ENCODE assay signal across 8 cellular contexts in the genomic region with DNA sequence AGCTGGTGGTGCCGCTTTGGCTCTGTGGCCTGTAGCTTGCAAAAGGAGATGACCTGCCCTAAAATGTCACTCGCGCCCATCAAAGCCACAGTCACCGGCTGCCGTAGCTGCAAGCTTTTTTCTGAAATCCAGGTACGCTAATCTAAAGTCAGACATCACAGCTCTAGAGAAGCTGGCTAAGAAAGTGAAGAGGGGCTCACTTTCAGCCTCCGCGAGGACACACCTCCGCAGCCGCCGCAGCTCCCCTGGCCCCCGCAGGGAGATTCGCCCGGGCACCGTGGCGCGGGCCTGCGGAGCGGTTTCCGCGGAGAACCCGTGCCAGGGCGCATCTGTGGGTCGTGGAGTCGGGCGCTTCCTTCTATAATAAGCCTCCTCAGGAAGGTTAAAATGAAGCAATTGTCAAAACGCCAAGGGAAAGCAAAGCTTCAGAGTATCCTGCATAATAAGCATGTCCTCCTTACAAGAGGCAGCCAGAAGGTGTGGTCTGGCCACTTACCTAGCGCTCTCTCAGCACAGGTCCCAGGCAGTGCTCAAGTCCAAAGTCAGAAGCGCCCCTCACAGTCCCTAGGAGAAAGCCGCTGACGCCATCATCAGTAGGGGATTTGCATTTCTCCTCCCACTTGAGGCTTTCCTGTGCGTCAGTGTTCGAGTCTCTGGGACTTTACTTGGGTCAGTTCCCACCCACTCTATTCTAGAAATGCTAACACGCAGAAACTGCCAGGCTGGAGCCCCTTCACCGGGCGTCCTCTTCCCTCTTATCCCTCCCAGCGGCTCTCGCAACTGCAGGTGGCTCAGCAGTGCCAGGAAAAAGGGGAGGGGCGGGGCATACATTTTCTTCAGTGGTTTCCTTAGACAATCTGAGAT. TPM values are rescaled to one million over a fixed set of nuclear protein-coding genes. Genes with fewer than 3 reads are reported as not detected.
A peak's percentile ranks its signal among the peaks of the same experiment; 100 is the strongest.
DNase-seq lines count a peak whose midpoint lies in the region; ATAC-seq lines count a peak whose summit lies in the region.

A gene with protein sequence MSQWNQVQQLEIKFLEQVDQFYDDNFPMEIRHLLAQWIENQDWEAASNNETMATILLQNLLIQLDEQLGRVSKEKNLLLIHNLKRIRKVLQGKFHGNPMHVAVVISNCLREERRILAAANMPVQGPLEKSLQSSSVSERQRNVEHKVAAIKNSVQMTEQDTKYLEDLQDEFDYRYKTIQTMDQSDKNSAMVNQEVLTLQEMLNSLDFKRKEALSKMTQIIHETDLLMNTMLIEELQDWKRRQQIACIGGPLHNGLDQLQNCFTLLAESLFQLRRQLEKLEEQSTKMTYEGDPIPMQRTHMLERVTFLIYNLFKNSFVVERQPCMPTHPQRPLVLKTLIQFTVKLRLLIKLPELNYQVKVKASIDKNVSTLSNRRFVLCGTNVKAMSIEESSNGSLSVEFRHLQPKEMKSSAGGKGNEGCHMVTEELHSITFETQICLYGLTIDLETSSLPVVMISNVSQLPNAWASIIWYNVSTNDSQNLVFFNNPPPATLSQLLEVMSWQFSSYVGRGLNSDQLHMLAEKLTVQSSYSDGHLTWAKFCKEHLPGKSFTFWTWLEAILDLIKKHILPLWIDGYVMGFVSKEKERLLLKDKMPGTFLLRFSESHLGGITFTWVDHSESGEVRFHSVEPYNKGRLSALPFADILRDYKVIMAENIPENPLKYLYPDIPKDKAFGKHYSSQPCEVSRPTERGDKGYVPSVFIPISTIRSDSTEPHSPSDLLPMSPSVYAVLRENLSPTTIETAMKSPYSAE (minus strand): TSS at position 544 of the 864 bp plus-strand sequence. CDS start 2,791 bp downstream, outside the sequence.

- peak; percentile 66 for DNase-seq in EL
- peak; percentile 48 for DNase-seq in M059J (ENCODE audit: low read depth)
- peak; percentile 70 to 76 for DNase-seq in activated CD4-positive, alpha-beta T cell treated with anti-CD3 and anti-CD28 coated beads, Interleukin-2, amount 50 U/mL, for 4 hours
- DNase-seq in effector CD8-positive, alpha-beta T cell (lab: John Stamatoyannopoulos, UW), result peak; percentile 78
- DNase-seq in mucosa of gallbladder (ENCODE audit: low spot score), result peak; percentile 56
- peak; percentile 54 to 72 for DNase-seq in stimulated activated CD8-positive, alpha-beta memory T cell treated with anti-CD3 and anti-CD28 coated beads, Interleukin-4, amount 100 ng/mL, for 4 hours (ENCODE audit: low read depth in 2 of 2, low spot score in 1 of 2)
- no peak for DNase-seq in NCI-H446 (lab: John Stamatoyannopoulos, UW)

- peak; percentile 88 for ATAC-seq in GM21723 (IDR thresholded peaks at IDR 0.05; ENCODE audit: unreplicated experiment)

RNA-seq across cellular contexts. Expression of the gene that starts here (rescaled TPM):
- total RNA-seq in M059J (2014; rRNA removed; shearing (Covaris generic)), result 0.22 and 0.37 TPM in 2 replicates
- 4.8 TPM for total RNA-seq in mucosa of gallbladder

Comparison
In these comparisons a context has a peak if more than half of its experiments do, and no peak if none do; other contexts are left out.
1. Peak in DNase-seq in M059J; RNA of the gene not detected or under 1 TPM.
2. DNase-seq: peak in EL (single experiment), activated CD4-positive, alpha-beta T cell treated with anti-CD3 and anti-CD28 coated beads, Interleukin-2, amount 50 U/mL, for 4 hours (2 of 2), effector CD8-positive, alpha-beta T cell (single experiment), mucosa of gallbladder (single experiment) and stimulated activated CD8-positive, alpha-beta memory T cell treated with anti-CD3 and anti-CD28 coated beads, Interleukin-4, amount 100 ng/mL, for 4 hours (2 of 2); none in NCI-H446 (0 of 2).